Comparison of ENCODE assay signal across 10 cellular contexts in genomic region chr9:128770286-128770685, GRCh38. TPM values are rescaled to one million over a fixed set of nuclear protein-coding genes. Genes with fewer than 3 reads are reported as not detected.
DNase-seq lines count a peak whose midpoint lies in the region; ATAC-seq and TF ChIP-seq lines count a peak whose summit lies in the region.
"Had no signal": no experiment of that assay in that cellular context is flagged by ENCODE, and none has a peak within 500 bp of the region (broad histone marks: within the 10 kb centered on the region; RNA-seq: fewer than 3 reads in every experiment).

No MANE protein-coding gene starts in this region.

- H2BK12ac ChIP-seq in mesenchymal stem cell (ENCODE audit: low read length in 2 of 2): no peak overlapping the region

- H3K18ac ChIP-seq in mesenchymal stem cell (ENCODE audit: low read depth in 1 of 2, low read length in 2 of 2): no peak overlapping the region

- H3K27me3 ChIP-seq in cardiac muscle cell (no peaks in the 10 kb centered on the region), adipocyte (replicated peaks; ENCODE audit: control insufficient read depth, insufficient read depth, low read length) (no peaks in the 10 kb centered on the region), mesenchymal stem cell (ENCODE audit: control insufficient read depth in 1 of 2, insufficient read depth in 1 of 2, low read length in 2 of 2) (no peaks in the 10 kb centered on the region)
- H3K27me3 ChIP-seq: left lung had no signal

- intact Hi-C loops in left ventricle myocardium superior (cut with micrococcal nuclease): no loop called here

- H3K9me3 ChIP-seq in cardiac muscle cell (ENCODE audit: low read depth): no peaks in the 10 kb centered on the region
- no peaks in the 10 kb centered on the region for H3K9me3 ChIP-seq in adipocyte (ENCODE audit: control insufficient read depth, low read length)
- H3K9me3 ChIP-seq in mesenchymal stem cell (ENCODE audit: control insufficient read depth, low read length): no peaks in the 10 kb centered on the region

- no peak overlapping the region for H2BK5ac ChIP-seq in mesenchymal stem cell (ENCODE audit: low read depth, low read length, poor library complexity, severe bottlenecking)

- ATAC-seq in left ventricle myocardium superior: no peak

- H3K9me3 Mint-ChIP-seq in type B pancreatic cell: no peaks in the 10 kb centered on the region

- H3K14ac ChIP-seq in mesenchymal stem cell (ENCODE audit: low read length in 2 of 2): no peak overlapping the region

- H4K91ac ChIP-seq in mesenchymal stem cell (ENCODE audit: low read length): no peak overlapping the region

- peak overlapping the region; percentile 99 for H3K27ac Mint-ChIP-seq in type B pancreatic cell

- no peak overlapping the region for H2AFZ ChIP-seq in mesenchymal stem cell (ENCODE audit: low read depth, low read length)

- peaks cover 25% of the 10 kb centered on the region for H3K79me1 ChIP-seq in mesenchymal stem cell (replicated peaks; ENCODE audit: low read length, poor library complexity, severe bottlenecking)

- no peak for TF ChIP-seq CTCF in cardiac muscle cell (IDR thresholded peaks at IDR 0.05; ENCODE audit: low read depth, low read length)
- TF ChIP-seq CTCF in type B pancreatic cell (conservative IDR thresholded peaks at IDR 0.05): no peak
- no peak for TF ChIP-seq CTCF in GM13977 (IDR thresholded peaks at IDR 0.05; ENCODE audit: extremely low read depth, insufficient read depth, missing control alignments)

- no peak overlapping the region for H2BK15ac ChIP-seq in mesenchymal stem cell (ENCODE audit: low read depth, poor library complexity, severe bottlenecking)

- no peak overlapping the region for H4K8ac ChIP-seq in mesenchymal stem cell (ENCODE audit: low read length)

- H3K4me3 ChIP-seq in cardiac muscle cell (peak overlapping the region; percentile 97), adipocyte (ENCODE audit: low read length) (peak overlapping the region; percentile 99), mesenchymal stem cell (ENCODE audit: insufficient read depth in 1 of 2, low read depth in 1 of 2, low read length in 2 of 2) (peak overlapping the region in 1 of 2 experiments; percentile 95)

- H3K23ac ChIP-seq in mesenchymal stem cell (ENCODE audit: low read length in 2 of 2): no peak overlapping the region

- no peaks in the 10 kb centered on the region for H3K36me3 Mint-ChIP-seq in type B pancreatic cell

- H3K4me1 ChIP-seq in cardiac muscle cell (ENCODE audit: low read depth) (peaks cover 5% of the 10 kb centered on the region), adipocyte (ENCODE audit: control insufficient read depth, insufficient read depth, low read length) (peaks cover 10% of the 10 kb centered on the region), mesenchymal stem cell (ENCODE audit: control insufficient read depth, insufficient read depth, low read depth, low read length) (peaks cover 21% of the 10 kb centered on the region)

- H3K27ac ChIP-seq in cardiac muscle cell: peak overlapping the region; percentile 96
- H3K27ac ChIP-seq in mesenchymal stem cell (ENCODE audit: low read length, poor library complexity, severe bottlenecking): no peak overlapping the region

- H3K27me3 Mint-ChIP-seq in type B pancreatic cell: no peaks in the 10 kb centered on the region

- peak overlapping the region; percentile 95 for H3K9ac ChIP-seq in adipocyte (ENCODE audit: low read length)
- H3K9ac ChIP-seq in mesenchymal stem cell (ENCODE audit: low read length): peak overlapping the region; percentile 99

- no peak for DNase-seq in cardiac muscle cell (ENCODE audit: low read depth in 1 of 2, low spot score in 1 of 2)
- no peak for DNase-seq in left ventricle myocardium superior
- DNase-seq in adipocyte (ENCODE audit: low read depth): no peak
- DNase-seq in mesenchymal stem cell: no peak
- no peak for DNase-seq in type B pancreatic cell (ENCODE audit: extremely low spot score, unreplicated experiment)
- no peak for DNase-seq in GM13977 (ENCODE audit: low spot score)
- no peak for DNase-seq in cerebellum (ENCODE audit: low spot score)
- no peak for DNase-seq in DMS153 (lab: John Stamatoyannopoulos, UW)
- DNase-seq: left lung, NCI-H146 had no signal

- peak overlapping the region; percentile 90 for H3K4me2 ChIP-seq in mesenchymal stem cell (ENCODE audit: low read length, poor library complexity, severe bottlenecking)

- no peak overlapping the region for H2AK5ac ChIP-seq in mesenchymal stem cell (ENCODE audit: low read length, severe bottlenecking)

- in situ Hi-C loops in GM13977 (cut with MboI; ENCODE audit: low pct_unique_long_range_greater_than_20kb, low sequenced_read_pairs, unreplicated experiment): no loop called here

- no peak overlapping the region for H3K4ac ChIP-seq in mesenchymal stem cell (ENCODE audit: low read depth in 1 of 2, low read length in 2 of 2)

- peak overlapping the region; percentile 96 for H3K4me3 Mint-ChIP-seq in type B pancreatic cell

- whole genome bisulfite sequencing in mesenchymal stem cell: 93% methylated on average over 4 of the region's 4 CpGs

- no peak overlapping the region for H2BK120ac ChIP-seq in mesenchymal stem cell (ENCODE audit: low read depth, low read length)

- H3K36me3 ChIP-seq in cardiac muscle cell (no peaks in the 10 kb centered on the region), adipocyte (ENCODE audit: control insufficient read depth, insufficient read depth, low read length, severe bottlenecking) (peaks cover 5% of the 10 kb centered on the region), mesenchymal stem cell (ENCODE audit: control insufficient read depth in 1 of 2, insufficient read depth in 2 of 2, low read depth in 1 of 2, low read length in 2 of 2) (peaks cover 11 to 12% of the 10 kb centered on the region in 2 experiments)

- peaks cover 12% of the 10 kb centered on the region for H3K4me1 Mint-ChIP-seq in type B pancreatic cell (ENCODE audit: unreplicated experiment)

RNA-seq across cellular contexts. Expression of gene ZER1, which starts 1.4 kb away (rescaled TPM):
- total RNA-seq in cardiac muscle cell (89.6 and 94.1 TPM in 2 replicates), left ventricle myocardium superior (58.5 TPM), type B pancreatic cell (ENCODE audit: low replicate concordance) (36.8 and 45.7 TPM in 2 replicates), cerebellum (21.8 TPM)
- 74.1 and 84.7 TPM in 2 replicates for polyA plus RNA-seq in cardiac muscle cell
- 22.8 TPM for polyA plus RNA-seq in mesenchymal stem cell (2013, experiment 1 of 2)
- 22.7 TPM for polyA plus RNA-seq in mesenchymal stem cell (2013, experiment 2 of 2)

RNA-seq across cellular contexts. Expression of gene TBC1D13, which starts 16.8 kb away (rescaled TPM):
- total RNA-seq in cardiac muscle cell (24.6 and 26.6 TPM in 2 replicates), left ventricle myocardium superior (19.9 TPM), type B pancreatic cell (ENCODE audit: low replicate concordance) (29.0 and 33.5 TPM in 2 replicates), cerebellum (8.4 TPM)
- 33.4 and 39.4 TPM in 2 replicates for polyA plus RNA-seq in cardiac muscle cell
- polyA plus RNA-seq in mesenchymal stem cell (2013, experiment 1 of 2): 16.8 TPM
- 17.1 TPM for polyA plus RNA-seq in mesenchymal stem cell (2013, experiment 2 of 2)

RNA-seq across cellular contexts. Expression of gene ZDHHC12, which starts 46.4 kb away (rescaled TPM):
- total RNA-seq in cardiac muscle cell (58.7 and 87.1 TPM in 2 replicates), left ventricle myocardium superior (5.7 TPM), type B pancreatic cell (ENCODE audit: low replicate concordance) (25.6 and 53.5 TPM in 2 replicates), cerebellum (1.7 TPM)
- polyA plus RNA-seq in cardiac muscle cell: 47.4 and 68.3 TPM in 2 replicates
- polyA plus RNA-seq in mesenchymal stem cell (2013, experiment 1 of 2): 28.9 TPM
- 26.9 TPM for polyA plus RNA-seq in mesenchymal stem cell (2013, experiment 2 of 2)

RNA-seq across cellular contexts. Expression of gene ENDOG, which starts 48.0 kb away (rescaled TPM):
- total RNA-seq in cardiac muscle cell (93.3 and 136 TPM in 2 replicates), left ventricle myocardium superior (88.5 TPM), type B pancreatic cell (ENCODE audit: low replicate concordance) (24.1 and 30.8 TPM in 2 replicates), cerebellum (6.7 TPM)
- polyA plus RNA-seq in cardiac muscle cell: 177 and 209 TPM in 2 replicates
- polyA plus RNA-seq in mesenchymal stem cell (2013, experiment 1 of 2): 9.6 TPM
- polyA plus RNA-seq in mesenchymal stem cell (2013, experiment 2 of 2): 9.0 TPM

RNA-seq across cellular contexts. Expression of gene SPOUT1, which starts 59.3 kb away (rescaled TPM):
- total RNA-seq in cardiac muscle cell: 20.2 and 24.2 TPM in 2 replicates
- 32.1 and 52.1 TPM in 2 replicates for polyA plus RNA-seq in cardiac muscle cell
- 13.5 TPM for total RNA-seq in left ventricle myocardium superior
- 9.0 TPM for polyA plus RNA-seq in mesenchymal stem cell (2013, experiment 1 of 2)
- polyA plus RNA-seq in mesenchymal stem cell (2013, experiment 2 of 2): 8.9 TPM
- 46.7 and 53.4 TPM in 2 replicates for total RNA-seq in type B pancreatic cell (ENCODE audit: low replicate concordance)
- total RNA-seq in cerebellum: 19.5 TPM
